Comparison of ENCODE assay signal across 18 cellular contexts in the genomic region with DNA sequence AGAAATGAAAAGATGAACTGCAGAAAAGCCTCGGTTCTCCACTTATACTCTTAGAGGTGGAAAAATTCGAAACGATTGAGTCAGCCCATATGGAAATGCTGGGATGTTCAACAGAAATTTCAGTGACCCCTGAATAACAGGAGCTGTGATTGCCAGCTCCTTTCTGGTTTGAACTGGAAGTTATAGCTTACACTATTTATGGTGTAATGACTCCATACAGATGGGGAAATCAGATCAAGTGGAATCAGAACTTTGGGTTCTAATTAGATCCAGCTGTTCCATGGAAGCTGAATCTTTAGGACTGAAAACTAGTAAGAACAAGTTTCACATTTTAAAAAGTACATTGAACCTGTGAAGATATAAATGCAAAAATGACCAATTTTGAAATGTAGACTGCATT.
DNase-seq lines count a peak whose midpoint lies in the region; ATAC-seq and TF ChIP-seq lines count a peak whose summit lies in the region.
"Had no signal": no experiment of that assay in that cellular context is flagged by ENCODE, and none has a peak within 500 bp of the region (broad histone marks: within the 10 kb centered on the region; RNA-seq: fewer than 3 reads in every experiment).

No MANE protein-coding gene starts in this region.

- H3K27ac ChIP-seq in GM23248 (no peak overlapping the region), SK-N-MC (peak overlapping the region; percentile 58), WERI-Rb-1 (no peak overlapping the region)
- H3K27ac ChIP-seq: Peyer's patch had no signal

- POLR2A ChIA-PET in AG04449 (lab: Yijun Ruan, JAX): interaction anchor here (1.4 kb wide), 1 partner anchor 10 kb away, joined by 3 read pairs; no protein-coding TSS in a partner anchor

- no peak overlapping the region for H3K27ac Mint-ChIP-seq in T-helper 2 cell treated with Interferon-gamma antibody and Interleukin-4, amounts not matched to agents 5 μg/mL and 100 μg/mL, for 36 hours
- H3K27ac Mint-ChIP-seq: B cell; CD4-positive, alpha-beta memory T cell; H9 had no signal

- WGBS in GM23248 (ENCODE audit: low coverage in 1 of 2, low lambda C conversion rate in 2 of 2, missing lambda C conversion rate in 2 of 2), 2 experiments: 26 to 34% methylated on average over 3 of the region's 3 CpGs

- H3K79me2 ChIP-seq in GM23248 (ENCODE audit: insufficient read depth): no peaks in the 10 kb centered on the region

- H3K27me3 Mint-ChIP-seq in T-helper 2 cell treated with Interferon-gamma antibody and Interleukin-4, amounts not matched to agents 5 μg/mL and 100 μg/mL, for 36 hours (ENCODE audit: low read depth): no peaks in the 10 kb centered on the region
- H3K27me3 Mint-ChIP-seq: B cell; CD4-positive, alpha-beta memory T cell had no signal

- no peak overlapping the region for H3K4me3 ChIP-seq in AG04449 (ENCODE audit: low read depth, low read length)
- no peak overlapping the region for H3K4me3 ChIP-seq in GM23248
- peak overlapping the region; percentile 44 for H3K4me3 ChIP-seq in SK-N-MC
- no peak overlapping the region for H3K4me3 ChIP-seq in fibroblast of the aortic adventitia (ENCODE audit: low read depth, low read length)
- H3K4me3 ChIP-seq in WERI-Rb-1 (ENCODE audit: low read depth, low read length): no peak overlapping the region
- H3K4me3 ChIP-seq: Peyer's patch had no signal

- H3K9me3 Mint-ChIP-seq in T-helper 2 cell treated with Interferon-gamma antibody and Interleukin-4, amounts not matched to agents 5 μg/mL and 100 μg/mL, for 36 hours: no peaks in the 10 kb centered on the region
- H3K9me3 Mint-ChIP-seq: H9 had no signal

- H3K4me1 ChIP-seq in GM23248 (ENCODE audit: insufficient read depth): peaks cover 13% of the 10 kb centered on the region; the same call in 1 of the 2 replicates
- H3K4me1 ChIP-seq: Peyer's patch had no signal

- H3K27me3 ChIP-seq in GM23248 (replicated peaks; ENCODE audit: insufficient read depth): no peaks in the 10 kb centered on the region
- H3K27me3 ChIP-seq in WERI-Rb-1 (ENCODE audit: insufficient read depth, low read depth, severe bottlenecking): no peaks in the 10 kb centered on the region
- H3K27me3 ChIP-seq: Peyer's patch had no signal

- H3K4me1 Mint-ChIP-seq in T-helper 2 cell treated with Interferon-gamma antibody and Interleukin-4, amounts not matched to agents 5 μg/mL and 100 μg/mL, for 36 hours (ENCODE audit: low read depth): no peaks in the 10 kb centered on the region
- H3K4me1 Mint-ChIP-seq: B cell; CD4-positive, alpha-beta memory T cell; H9 had no signal

- 0 out of 2 replicates have a peak overlapping the region, but pooled peaks have one; percentile 1 for H2AFZ ChIP-seq in GM23248

- DNase-seq in AG04449 (ENCODE audit: low read depth, low spot score) (peak; percentile 40), GM23248 (peak; percentile 58), SK-N-MC (ENCODE audit: low read depth, low spot score) (peak; percentile 37), fibroblast of the aortic adventitia (ENCODE audit: low read depth) (peak; percentile 70), NCI-H345 treated with DMSO at 0.1 percent for 48 hours (lab: John Stamatoyannopoulos, UW; ENCODE audit: unreplicated experiment) (no peak), WERI-Rb-1 (no peak)
- DNase-seq in T-helper 2 cell treated with Interferon-gamma antibody and Interleukin-4, amounts not matched to agents 5 μg/mL and 100 μg/mL, for 36 hours (ENCODE audit: low spot score): no peak
- DNase-seq: CD4-positive, alpha-beta memory T cell; DND-41; H9; KG1; NCI-H1092; NCI-H1694 treated with DMSO at 0.1 percent for 48 hours; NCI-H510A; Peyer's patch; Right ventricle myocardium superior had no signal

- H3K36me3 ChIP-seq in GM23248 (ENCODE audit: low read depth): no peaks in the 10 kb centered on the region
- H3K36me3 ChIP-seq in SK-N-MC (ENCODE audit: insufficient read depth, low read length): no peaks in the 10 kb centered on the region
- H3K36me3 ChIP-seq in WERI-Rb-1: no peaks in the 10 kb centered on the region
- H3K36me3 ChIP-seq: Peyer's patch had no signal

- TF ChIP-seq CTCF in AG04449 (IDR thresholded peaks at IDR 0.05; ENCODE audit: insufficient read depth, low read length, missing control alignments) (no peak), fibroblast of the aortic adventitia (IDR thresholded peaks at IDR 0.05; ENCODE audit: insufficient read depth, low read length) (no peak), WERI-Rb-1 (IDR thresholded peaks at IDR 0.05; ENCODE audit: low read depth, low read length) (no peak)

- H3K9ac ChIP-seq in GM23248 (no peak overlapping the region), SK-N-MC (ENCODE audit: insufficient read length) (no peak overlapping the region)

- no peaks in the 10 kb centered on the region for H4K20me1 ChIP-seq in GM23248 (ENCODE audit: insufficient read depth)

- H3K9me3 ChIP-seq in GM23248 (ENCODE audit: low read depth) (no peaks in the 10 kb centered on the region), SK-N-MC (ENCODE audit: low read depth, low read length) (no peaks in the 10 kb centered on the region), WERI-Rb-1 (ENCODE audit: severe bottlenecking) (no peaks in the 10 kb centered on the region)
- H3K9me3 ChIP-seq: Peyer's patch had no signal

- in situ Hi-C loops in GM23248 (cut with MboI): no loop called here

- no peak for ATAC-seq in HG03439 (IDR thresholded peaks at IDR 0.05; ENCODE audit: unreplicated experiment)

- H3K36me3 Mint-ChIP-seq in T-helper 2 cell treated with Interferon-gamma antibody and Interleukin-4, amounts not matched to agents 5 μg/mL and 100 μg/mL, for 36 hours (ENCODE audit: low read depth): no peaks in the 10 kb centered on the region
- H3K36me3 Mint-ChIP-seq: CD4-positive, alpha-beta memory T cell had no signal

- H3K4me3 Mint-ChIP-seq in T-helper 2 cell treated with Interferon-gamma antibody and Interleukin-4, amounts not matched to agents 5 μg/mL and 100 μg/mL, for 36 hours: no peak overlapping the region
- H3K4me3 Mint-ChIP-seq: B cell; CD4-positive, alpha-beta memory T cell; H9 had no signal

- CTCF ChIA-PET in AG04449 (lab: Yijun Ruan, JAX): no interaction called here

- no peaks in the 10 kb centered on the region for H3K9me2 ChIP-seq in GM23248 (ENCODE audit: insufficient read depth)

- H3F3A ChIP-seq in GM23248 (ENCODE audit: insufficient read depth): no peaks in the 10 kb centered on the region

- peak overlapping the region; percentile 12 for H3K4me2 ChIP-seq in GM23248 (ENCODE audit: unreplicated experiment)

Comparison
In these comparisons a context has a peak if more than half of its experiments do, and no peak if none do; other contexts are left out.
1. DNase-seq: peak in AG04449 (single experiment), GM23248 (single experiment), SK-N-MC (single experiment) and fibroblast of the aortic adventitia (single experiment); none in NCI-H345 treated with DMSO at 0.1 percent for 48 hours (single experiment), WERI-Rb-1 (single experiment) and T-helper 2 cell treated with Interferon-gamma antibody and Interleukin-4, amounts not matched to agents 5 μg/mL and 100 μg/mL, for 36 hours (single experiment).